ENCODE assay signal across 27 cellular contexts in the genomic region with DNA sequence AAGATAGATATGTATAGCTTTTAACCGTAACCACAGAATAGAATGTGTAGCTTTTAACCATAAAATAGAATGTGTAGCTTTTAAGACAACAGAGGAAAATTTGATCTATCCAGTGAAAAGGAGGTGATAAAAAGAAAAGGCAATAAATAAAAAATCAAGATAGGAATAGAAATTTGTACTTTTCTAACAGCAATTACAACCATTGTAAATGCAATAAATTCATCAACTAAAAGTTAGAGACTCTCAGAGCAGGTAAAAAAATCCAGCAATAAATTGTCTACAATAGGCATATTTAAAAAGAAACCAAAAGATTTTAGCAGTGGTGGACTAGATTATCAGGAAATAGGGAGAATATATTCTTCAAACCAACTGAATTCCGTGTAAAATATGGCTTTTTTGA.
"Had no signal": no experiment of that assay in that cellular context is flagged by ENCODE, and none has a peak within 500 bp of the region (broad histone marks: within the 10 kb centered on the region; RNA-seq: fewer than 3 reads in every experiment).

No MANE protein-coding gene starts in this region.

- H3K9me3 ChIP-seq: neutrophil, pancreas, prostate gland, right lobe of liver, suprapubic skin, testis, thyroid gland, transverse colon, upper lobe of right lung, uterus had no signal

- H3K27ac ChIP-seq: neutrophil, pancreas, prostate gland, right lobe of liver, sigmoid colon, suprapubic skin, testis, thyroid gland, transverse colon, upper lobe of right lung, uterus had no signal

- ATAC-seq: naive thymus-derived CD8-positive, alpha-beta T cell; natural killer cell treated with Interleukin-12 subunit alpha and Interleukin-12 subunit beta and Interleukin-15 and Interleukin-18, amount 100 ng/mL, for 72 hours; pancreas; right cardiac atrium; right lobe of liver; stimulated activated memory B cell treated with anti-CD40 and anti-IgM and Interleukin-4, amounts not matched to agents 10 μg/mL and 1 μg/mL and 100 μg/mL, for 72 hours; stimulated activated naive CD8-positive, alpha-beta T cell treated with anti-CD3 and anti-CD28 coated beads, Interleukin-15, amount 100 ng/mL, for 72 hours; stimulated activated naive CD8-positive, alpha-beta T cell treated with anti-CD3 and anti-CD28 coated beads, Interleukin-15, Interleukin-2, amounts not matched to agents 100 U/mL and 50 U/mL, for 24 hours; upper lobe of right lung had no signal

- H3K27me3 ChIP-seq: neutrophil, pancreas, right lobe of liver, sigmoid colon, suprapubic skin, testis, thyroid gland, transverse colon, upper lobe of right lung, uterus had no signal

- DNase-seq: naive B cell; naive thymus-derived CD8-positive, alpha-beta T cell; nephron progenitor cell; nucleus accumbens; pancreas; right cardiac atrium; right lobe of liver; sigmoid colon; small intestine; stimulated activated CD4-positive, alpha-beta T cell treated with anti-CD3 and anti-CD28 coated beads, Interleukin-15, amount 100 ng/mL, for 24 hours; stimulated activated CD4-positive, alpha-beta T cell treated with anti-CD3 and anti-CD28 coated beads, Interleukin-4, amount 100 ng/mL, for 1 hour; stimulated activated CD4-positive, alpha-beta T cell treated with anti-CD3 and anti-CD28 coated beads, Interleukin-4, amount 100 ng/mL, for 4 hours; stimulated activated CD8-positive, alpha-beta memory T cell treated with anti-CD3 and anti-CD28 coated beads, Interleukin-4, amount 100 ng/mL, for 48 hours; stimulated activated naive CD4-positive, alpha-beta T cell; stimulated activated naive CD8-positive, alpha-beta T cell treated with anti-CD3 and anti-CD28 coated beads, Interleukin-15, amount 100 ng/mL, for 72 hours; stimulated activated naive CD8-positive, alpha-beta T cell treated with anti-CD3 and anti-CD28 coated beads, Interleukin-15, Interleukin-2, amounts not matched to agents 100 U/mL and 50 U/mL, for 24 hours; substantia nigra; testis; thyroid gland; transverse colon; upper lobe of right lung; uterus had no signal

- H3K4me1 ChIP-seq: pancreas, prostate gland, right lobe of liver, testis, transverse colon, uterus had no signal

- FAIRE-seq: pancreas, small intestine had no signal

- H3K4me3 ChIP-seq: pancreas, prostate gland, right lobe of liver, sigmoid colon, suprapubic skin, testis, thyroid gland, transverse colon, upper lobe of right lung, uterus had no signal

- H3K36me3 ChIP-seq: neutrophil, pancreas, prostate gland, right lobe of liver, sigmoid colon, suprapubic skin, thyroid gland, transverse colon, upper lobe of right lung, uterus had no signal
